ENCODE assay signal across 8 cellular contexts in genomic region chr19:42242071-42242511, GRCh38. TPM values are rescaled to one million over a fixed set of nuclear protein-coding genes. Genes with fewer than 3 reads are reported as not detected.
A peak's percentile ranks its signal among the peaks of the same experiment; 100 is the strongest.
DNase-seq lines count a peak whose midpoint lies in the region; ATAC-seq, FAIRE-seq and TF ChIP-seq lines count a peak whose summit lies in the region.

No MANE protein-coding gene starts in this region.

- no peak overlapping the region for H2AFZ ChIP-seq in keratinocyte (ENCODE audit: control insufficient read depth, low read length)

- dilution Hi-C loops in keratinocyte (cut with MboI; ENCODE audit: extremely low pct_ligation_motif_present, low sequenced_read_pairs) = no loop called here

- H3K4me1 Mint-ChIP-seq in activated naive CD8-positive, alpha-beta T cell treated with anti-CD3 and anti-CD28 coated beads for 36 hours = peaks cover 48% of the 10 kb centered on the region
- H3K4me1 Mint-ChIP-seq in stimulated activated naive B cell treated with anti-CD40 and anti-IgM and Interleukin-4, amounts not matched to agents 10 μg/mL and 1 μg/mL and 100 μg/mL, for 72 hours = peaks cover 34 to 54% of the 10 kb centered on the region in 2 donors

- peaks cover 18% of the 10 kb centered on the region for H3K4me1 ChIP-seq in keratinocyte (ENCODE audit: control insufficient read depth, extremely low read depth, insufficient read depth, low read length)

- intact Hi-C loops in sciatic nerve (cut with DNase I) = loop anchor here (10.0 kb wide), 1 partner anchor 53 kb away; no protein-coding TSS in a partner anchor

- ATAC-seq in HG03108 (IDR thresholded peaks at IDR 0.05; ENCODE audit: unreplicated experiment) (peak; percentile 2), HG03039 (IDR thresholded peaks at IDR 0.05; ENCODE audit: unreplicated experiment) (no peak), sciatic nerve (no peak)
- peak; percentile 0 to 1 for ATAC-seq in stimulated activated naive B cell treated with anti-CD40 and anti-IgM and Interleukin-4, amounts not matched to agents 10 μg/mL and 1 μg/mL and 100 μg/mL, for 72 hours (replicated peaks)

- H3K79me2 ChIP-seq in keratinocyte (ENCODE audit: control insufficient read depth, insufficient read depth, low read length) = peaks cover 36% of the 10 kb centered on the region

- H3K9ac ChIP-seq in keratinocyte (ENCODE audit: control insufficient read depth, extremely low read depth, insufficient read depth, low read length) = peak overlapping the region; percentile 95

- H3K27me3 Mint-ChIP-seq in activated naive CD8-positive, alpha-beta T cell treated with anti-CD3 and anti-CD28 coated beads for 36 hours = no peaks in the 10 kb centered on the region
- no peaks in the 10 kb centered on the region for H3K27me3 Mint-ChIP-seq in stimulated activated naive B cell treated with anti-CD40 and anti-IgM and Interleukin-4, amounts not matched to agents 10 μg/mL and 1 μg/mL and 100 μg/mL, for 72 hours

- H3K27me3 ChIP-seq in keratinocyte (ENCODE audit: control insufficient read depth, extremely low read depth, insufficient read depth, low read length) = no peaks in the 10 kb centered on the region

- H3K4me3 ChIP-seq in GM12865 (ENCODE audit: low read depth, low read length) (peak overlapping the region; percentile 67), keratinocyte (ENCODE audit: control insufficient read depth in 2 of 3, extremely low read depth in 1 of 3, insufficient read depth in 2 of 3, low read depth in 1 of 3, low read length in 3 of 3) (peak overlapping the region; percentile 71 to 90 (median 80))

- TF ChIP-seq CTCF in GM12865 (IDR thresholded peaks at IDR 0.05; ENCODE audit: insufficient read depth, low read depth, low read length, missing control alignments) (no peak), keratinocyte (optimal IDR thresholded peaks at IDR 0.05 in 1 of 3, IDR thresholded peaks at IDR 0.05 in 1 of 3, conservative IDR thresholded peaks at IDR 0.05 in 1 of 3; ENCODE audit: extremely low read depth in 1 of 3, insufficient read depth in 2 of 3, low read length in 3 of 3) (no peak)

- peaks cover 11% of the 10 kb centered on the region for H4K20me1 ChIP-seq in keratinocyte (ENCODE audit: control insufficient read depth, extremely low read depth, insufficient read depth, low read length)

- H3K36me3 Mint-ChIP-seq in activated naive CD8-positive, alpha-beta T cell treated with anti-CD3 and anti-CD28 coated beads for 36 hours = peaks cover 13% of the 10 kb centered on the region
- H3K36me3 Mint-ChIP-seq in stimulated activated naive B cell treated with anti-CD40 and anti-IgM and Interleukin-4, amounts not matched to agents 10 μg/mL and 1 μg/mL and 100 μg/mL, for 72 hours = peaks cover 17 to 34% of the 10 kb centered on the region in 2 donors

- H3K36me3 ChIP-seq in keratinocyte (ENCODE audit: control insufficient read depth in 2 of 2, extremely low read depth in 1 of 2, insufficient read depth in 2 of 2, low read length in 2 of 2) = peaks cover 4 to 22% of the 10 kb centered on the region in 2 experiments

- no peaks in the 10 kb centered on the region for H3K9me3 Mint-ChIP-seq in activated naive CD8-positive, alpha-beta T cell treated with anti-CD3 and anti-CD28 coated beads for 36 hours
- no peaks in the 10 kb centered on the region for H3K9me3 Mint-ChIP-seq in stimulated activated naive B cell treated with anti-CD40 and anti-IgM and Interleukin-4, amounts not matched to agents 10 μg/mL and 1 μg/mL and 100 μg/mL, for 72 hours

- FAIRE-seq in keratinocyte (lab: Jason Lieb, UNC) = no peak

- H3K9me1 ChIP-seq in keratinocyte (ENCODE audit: control insufficient read depth, extremely low read depth, insufficient read depth, low read length) = peaks cover 3% of the 10 kb centered on the region

- no peaks in the 10 kb centered on the region for H3K9me3 ChIP-seq in keratinocyte (ENCODE audit: control insufficient read depth, low read depth, low read length)

- peak overlapping the region; percentile 88 for H3K27ac Mint-ChIP-seq in activated naive CD8-positive, alpha-beta T cell treated with anti-CD3 and anti-CD28 coated beads for 36 hours
- H3K27ac Mint-ChIP-seq in stimulated activated naive B cell treated with anti-CD40 and anti-IgM and Interleukin-4, amounts not matched to agents 10 μg/mL and 1 μg/mL and 100 μg/mL, for 72 hours = peak overlapping the region; percentile 93

- DNase-seq in GM12865 (ENCODE audit: low read depth) (no peak), keratinocyte (ENCODE audit: low read depth, low spot score) (no peak), sciatic nerve (ENCODE audit: low spot score) (no peak), pons (ENCODE audit: low spot score) (no peak)
- no peak for DNase-seq in activated naive CD8-positive, alpha-beta T cell treated with anti-CD3 and anti-CD28 coated beads for 36 hours
- DNase-seq in stimulated activated naive B cell treated with anti-CD40 and anti-IgM and Interleukin-4, amounts not matched to agents 10 μg/mL and 1 μg/mL and 100 μg/mL, for 72 hours = no peak

- H3K27ac ChIP-seq in keratinocyte (ENCODE audit: control insufficient read depth, insufficient read depth, low read length) = peak overlapping the region; percentile 80

- peak overlapping the region; percentile 91 for H3K4me3 Mint-ChIP-seq in activated naive CD8-positive, alpha-beta T cell treated with anti-CD3 and anti-CD28 coated beads for 36 hours
- peak overlapping the region; percentile 87 to 89 for H3K4me3 Mint-ChIP-seq in stimulated activated naive B cell treated with anti-CD40 and anti-IgM and Interleukin-4, amounts not matched to agents 10 μg/mL and 1 μg/mL and 100 μg/mL, for 72 hours

- peak overlapping the region; percentile 84 for H3K4me2 ChIP-seq in keratinocyte (ENCODE audit: control insufficient read depth, extremely low read depth, insufficient read depth, low read depth, low read length)

RNA-seq across cellular contexts. Expression of gene GSK3A, which starts 0.3 kb away (rescaled TPM):
- 10 to 100 TPM; 38.2 to 39.0 TPM for total RNA-seq in activated naive CD8-positive, alpha-beta T cell treated with anti-CD3 and anti-CD28 coated beads for 36 hours
- 36.9 to 53.3 TPM (median 42.5 TPM) in 3 replicates for polyA plus RNA-seq in keratinocyte
- 14.4 TPM for polyA plus RNA-seq in keratinocyte (2011; ENCODE audit: low read depth)
- polyA plus RNA-seq in keratinocyte (2011; cell fraction: cytosol; rRNA removed) = 38.4 and 45.5 TPM in 2 replicates
- 34.4 and 41.0 TPM in 2 replicates for polyA plus RNA-seq in keratinocyte (2011; cell fraction: nucleus; rRNA removed)
- polyA plus RNA-seq in keratinocyte (2012; ENCODE audit: low replicate concordance) = 50.6 and 56.3 TPM in 2 replicates
- polyA minus RNA-seq in keratinocyte = 30.4 to 77.1 TPM (median 45.8 TPM) in 3 replicates
- 43.5 TPM for polyA minus RNA-seq in keratinocyte (2011; cell fraction: cytosol; rRNA and poly(A)+ RNA removed)
- polyA minus RNA-seq in keratinocyte (2011; cell fraction: nucleus; rRNA and poly(A)+ RNA removed) = 10.2 and 11.4 TPM in 2 replicates
- 29.2 TPM for total RNA-seq in sciatic nerve

RNA-seq across cellular contexts. Expression of gene ERF, which starts 12.8 kb away (rescaled TPM):
- 10 to 100 TPM; 62.9 to 66.0 TPM for total RNA-seq in activated naive CD8-positive, alpha-beta T cell treated with anti-CD3 and anti-CD28 coated beads for 36 hours
- polyA plus RNA-seq in keratinocyte = 75.4 to 87.4 TPM (median 83.5 TPM) in 3 replicates
- polyA plus RNA-seq in keratinocyte (2011; ENCODE audit: low read depth) = 10.1 TPM
- polyA plus RNA-seq in keratinocyte (2011; cell fraction: cytosol; rRNA removed) = 37.7 and 64.6 TPM in 2 replicates
- polyA plus RNA-seq in keratinocyte (2011; cell fraction: nucleus; rRNA removed) = 94.1 and 101 TPM in 2 replicates
- polyA plus RNA-seq in keratinocyte (2012; ENCODE audit: low replicate concordance) = 34.6 and 75.9 TPM in 2 replicates
- polyA minus RNA-seq in keratinocyte = 67.4 to 70.6 TPM (median 69.2 TPM) in 3 replicates
- polyA minus RNA-seq in keratinocyte (2011; cell fraction: cytosol; rRNA and poly(A)+ RNA removed) = 140 TPM
- 44.9 and 57.9 TPM in 2 replicates for polyA minus RNA-seq in keratinocyte (2011; cell fraction: nucleus; rRNA and poly(A)+ RNA removed)
- total RNA-seq in sciatic nerve = 90.7 TPM

RNA-seq across cellular contexts. Expression of gene ZNF526, which starts 22.0 kb away (rescaled TPM):
- total RNA-seq in activated naive CD8-positive, alpha-beta T cell treated with anti-CD3 and anti-CD28 coated beads for 36 hours = 10 to 100 TPM; 12.1 to 14.5 TPM
- polyA plus RNA-seq in keratinocyte = 5.0 to 9.3 TPM (median 5.4 TPM) in 3 replicates
- 2.6 TPM for polyA plus RNA-seq in keratinocyte (2011; ENCODE audit: low read depth)
- 3.5 and 5.4 TPM in 2 replicates for polyA plus RNA-seq in keratinocyte (2011; cell fraction: cytosol; rRNA removed)
- polyA plus RNA-seq in keratinocyte (2011; cell fraction: nucleus; rRNA removed) = 8.5 and 9.5 TPM in 2 replicates
- 3.0 and 10.6 TPM in 2 replicates for polyA plus RNA-seq in keratinocyte (2012; ENCODE audit: low replicate concordance)
- polyA minus RNA-seq in keratinocyte = 12.2 to 20.7 TPM (median 12.3 TPM) in 3 replicates
- 15.5 TPM for polyA minus RNA-seq in keratinocyte (2011; cell fraction: cytosol; rRNA and poly(A)+ RNA removed)
- 9.7 and 14.7 TPM in 2 replicates for polyA minus RNA-seq in keratinocyte (2011; cell fraction: nucleus; rRNA and poly(A)+ RNA removed)
- total RNA-seq in sciatic nerve = 12.1 TPM

RNA-seq across cellular contexts. Expression of gene DEDD2, which starts 24.6 kb away (rescaled TPM):
- 10 to 100 TPM; 16.2 to 17.6 TPM for total RNA-seq in activated naive CD8-positive, alpha-beta T cell treated with anti-CD3 and anti-CD28 coated beads for 36 hours
- 17.1 to 29.8 TPM (median 20.8 TPM) in 3 replicates for polyA plus RNA-seq in keratinocyte
- polyA plus RNA-seq in keratinocyte (2011; ENCODE audit: low read depth) = 6.6 TPM
- polyA plus RNA-seq in keratinocyte (2011; cell fraction: cytosol; rRNA removed) = 14.3 and 23.0 TPM in 2 replicates
- polyA plus RNA-seq in keratinocyte (2011; cell fraction: nucleus; rRNA removed) = 15.9 and 20.4 TPM in 2 replicates
- 17.4 and 40.6 TPM in 2 replicates for polyA plus RNA-seq in keratinocyte (2012; ENCODE audit: low replicate concordance)
- 11.1 to 19.3 TPM (median 18.1 TPM) in 3 replicates for polyA minus RNA-seq in keratinocyte
- 15.7 TPM for polyA minus RNA-seq in keratinocyte (2011; cell fraction: cytosol; rRNA and poly(A)+ RNA removed)
- 6.4 and 8.7 TPM in 2 replicates for polyA minus RNA-seq in keratinocyte (2011; cell fraction: nucleus; rRNA and poly(A)+ RNA removed)
- total RNA-seq in sciatic nerve = 21.8 TPM

RNA-seq across cellular contexts. Expression of gene CIC, which starts 27.0 kb away (rescaled TPM):
- total RNA-seq in activated naive CD8-positive, alpha-beta T cell treated with anti-CD3 and anti-CD28 coated beads for 36 hours = 10 to 100 TPM; 43.8 to 50.4 TPM
- 3.1 to 11.1 TPM (median 3.8 TPM) in 3 replicates for polyA plus RNA-seq in keratinocyte
- polyA plus RNA-seq in keratinocyte (2011; ENCODE audit: low read depth) = 9.9 TPM
- 4.4 and 14.0 TPM in 2 replicates for polyA plus RNA-seq in keratinocyte (2011; cell fraction: cytosol; rRNA removed)
- polyA plus RNA-seq in keratinocyte (2011; cell fraction: nucleus; rRNA removed) = 28.1 and 45.7 TPM in 2 replicates
- 15.4 and 37.6 TPM in 2 replicates for polyA plus RNA-seq in keratinocyte (2012; ENCODE audit: low replicate concordance)
- polyA minus RNA-seq in keratinocyte = 4.7 to 38.8 TPM (median 5.7 TPM) in 3 replicates
- polyA minus RNA-seq in keratinocyte (2011; cell fraction: cytosol; rRNA and poly(A)+ RNA removed) = 29.2 TPM
- polyA minus RNA-seq in keratinocyte (2011; cell fraction: nucleus; rRNA and poly(A)+ RNA removed) = 23.9 and 26.1 TPM in 2 replicates
- total RNA-seq in sciatic nerve = 92.1 TPM

Comparison
In these comparisons a context has a peak if more than half of its experiments do, and no peak if none do; other contexts are left out.
1. ATAC-seq: peak in HG03108 (single experiment) and stimulated activated naive B cell treated with anti-CD40 and anti-IgM and Interleukin-4, amounts not matched to agents 10 μg/mL and 1 μg/mL and 100 μg/mL, for 72 hours (2 of 2); none in HG03039 (single experiment) and sciatic nerve (single experiment).